Comparison of ENCODE assay signal across 15 cellular contexts in genomic region chr1:54477153-54477561, GRCh38.
DNase-seq lines count a peak whose midpoint lies in the region; ATAC-seq, FAIRE-seq and TF ChIP-seq lines count a peak whose summit lies in the region.
"Had no signal": no experiment of that assay in that cellular context is flagged by ENCODE, and none has a peak within 500 bp of the region (broad histone marks: within the 10 kb centered on the region; RNA-seq: fewer than 3 reads in every experiment).

No MANE protein-coding gene starts in this region.

- no peak for DNase-seq in stimulated activated naive CD8-positive, alpha-beta T cell treated with anti-CD3 and anti-CD28 coated beads, Interleukin-15, amount 100 ng/mL, for 72 hours
- no peak for DNase-seq in stimulated activated naive CD8-positive, alpha-beta T cell treated with anti-CD3 and anti-CD28 coated beads, Interleukin-15, Interleukin-2, amounts not matched to agents 100 U/mL and 50 U/mL, for 24 hours
- no peak for DNase-seq in SK-N-MC (ENCODE audit: low read depth, low spot score)
- no peak for DNase-seq in immature natural killer cell
- DNase-seq in HepG2 (ENCODE audit: low spot score) = no peak
- no peak for DNase-seq in NCI-H187 (lab: John Stamatoyannopoulos, UW)
- DNase-seq in NCI-H1417 (lab: John Stamatoyannopoulos, UW) = no peak
- no peak for DNase-seq in progenitor cell of endocrine pancreas (ENCODE audit: low spot score, unreplicated experiment)
- DNase-seq: activated CD4-positive, alpha-beta T cell treated with anti-CD3 and anti-CD28 coated beads, Interleukin-2, amount 10 ng/mL, durations not matched to agents 24 days and 14 days; central memory CD4-positive, alpha-beta T cell; gastrocnemius medialis; NCI-H1092 treated with DMSO at 0.1 percent for 48 hours; NCI-H226; OCI-M1; thyroid gland had no signal

- no peak for TF ChIP-seq RAD21 in HepG2 (CRISPR knock-in tag; IDR thresholded peaks at IDR 0.05)

- ATAC-seq in stimulated activated naive CD8-positive, alpha-beta T cell treated with anti-CD3 and anti-CD28 coated beads, Interleukin-15, amount 100 ng/mL, for 72 hours = peak; percentile 66
- no peak for ATAC-seq in stimulated activated naive CD8-positive, alpha-beta T cell treated with anti-CD3 and anti-CD28 coated beads, Interleukin-15, Interleukin-2, amounts not matched to agents 100 U/mL and 50 U/mL, for 24 hours
- no peak for ATAC-seq in HepG2
- ATAC-seq: gastrocnemius medialis had no signal

- H3K9me3 Mint-ChIP-seq in stimulated activated naive CD8-positive, alpha-beta T cell treated with anti-CD3 and anti-CD28 coated beads, Interleukin-15, amount 100 ng/mL, for 72 hours = no peaks in the 10 kb centered on the region
- H3K9me3 Mint-ChIP-seq in immature natural killer cell (no peaks in the 10 kb centered on the region), progenitor cell of endocrine pancreas (ENCODE audit: low read depth) (no peaks in the 10 kb centered on the region)
- H3K9me3 Mint-ChIP-seq: activated CD4-positive, alpha-beta T cell treated with anti-CD3 and anti-CD28 coated beads, Interleukin-2, amount 10 ng/mL, durations not matched to agents 24 days and 14 days had no signal

- H3K27ac Mint-ChIP-seq in stimulated activated naive CD8-positive, alpha-beta T cell treated with anti-CD3 and anti-CD28 coated beads, Interleukin-15, amount 100 ng/mL, for 72 hours = peak overlapping the region in 1 of 2 donors; percentile 1
- peak overlapping the region; percentile 83 to 99 (median 96) for H3K27ac Mint-ChIP-seq in immature natural killer cell
- H3K27ac Mint-ChIP-seq in progenitor cell of endocrine pancreas = no peak overlapping the region
- H3K27ac Mint-ChIP-seq: activated CD4-positive, alpha-beta T cell treated with anti-CD3 and anti-CD28 coated beads, Interleukin-2, amount 10 ng/mL, durations not matched to agents 24 days and 14 days had no signal

- no peaks in the 10 kb centered on the region for H3K79me2 ChIP-seq in HepG2 (ENCODE audit: insufficient read depth, low read length)

- peaks cover 9% of the 10 kb centered on the region for H3K27me3 Mint-ChIP-seq in stimulated activated naive CD8-positive, alpha-beta T cell treated with anti-CD3 and anti-CD28 coated beads, Interleukin-15, amount 100 ng/mL, for 72 hours
- H3K27me3 Mint-ChIP-seq in immature natural killer cell (ENCODE audit: low read depth in 3 of 3) (peaks cover 8 to 27% (median 13%) of the 10 kb centered on the region in 3 donors), progenitor cell of endocrine pancreas (peaks cover 6% of the 10 kb centered on the region)

- no peak overlapping the region for H3K4me3 ChIP-seq in SK-N-MC
- no peak overlapping the region for H3K4me3 ChIP-seq in HepG2 (replicated peaks in 1 of 3; ENCODE audit: insufficient read depth in 1 of 3, low read depth in 2 of 3, low read length in 3 of 3)
- H3K4me3 ChIP-seq: gastrocnemius medialis, thyroid gland had no signal

- no peak for TF ChIP-seq EP300 in HepG2 (IDR thresholded peaks at IDR 0.05; ENCODE audit: low read depth in 2 of 2, low read length in 2 of 2)
- no peak for TF ChIP-seq EP300 in HepG2 (CRISPR knock-in tag; IDR thresholded peaks at IDR 0.05; ENCODE audit: borderline replicate concordance)

- no peak for TF ChIP-seq POLR2A in HepG2 (IDR thresholded peaks at IDR 0.05; ENCODE audit: insufficient read depth in 1 of 2, low read depth in 2 of 2, low read length in 2 of 2)

- BruUV-seq in HepG2 (replicated peaks; lab: Mats Ljungman, UMichigan) = no TSS peak

- no peak overlapping the region for H3K4me3 Mint-ChIP-seq in stimulated activated naive CD8-positive, alpha-beta T cell treated with anti-CD3 and anti-CD28 coated beads, Interleukin-15, amount 100 ng/mL, for 72 hours
- peak overlapping the region; percentile 46 to 95 (median 62) for H3K4me3 Mint-ChIP-seq in immature natural killer cell
- H3K4me3 Mint-ChIP-seq in progenitor cell of endocrine pancreas (ENCODE audit: low read depth) = no peak overlapping the region
- H3K4me3 Mint-ChIP-seq: activated CD4-positive, alpha-beta T cell treated with anti-CD3 and anti-CD28 coated beads, Interleukin-2, amount 10 ng/mL, durations not matched to agents 24 days and 14 days had no signal

- TF ChIP-seq CTCF in HepG2 (CRISPR knock-in tag; IDR thresholded peaks at IDR 0.05) = no peak
- TF ChIP-seq CTCF in progenitor cell of endocrine pancreas (IDR thresholded peaks at IDR 0.05; ENCODE audit: unreplicated experiment) = no peak

- H3K9ac ChIP-seq in SK-N-MC (ENCODE audit: insufficient read length) (no peak overlapping the region), HepG2 (ENCODE audit: insufficient read depth, low read depth, low read length) (no peak overlapping the region)

- CTCF ChIA-PET in HepG2 (lab: Yijun Ruan, JAX; ENCODE audit: low intra/inter-chr PET ratio, low total read pairs) = no interaction called here

- WGBS in HepG2 (ENCODE audit: low lambda C conversion rate) = 4% methylated on average over 6 of the region's 6 CpGs

- in situ Hi-C loops in HepG2 (cut with HindIII; ENCODE audit: extremely low pct_ligation_motif_present, low pct_unique_long_range_greater_than_20kb) = no loop called here

- H3K9me3 ChIP-seq in SK-N-MC (ENCODE audit: low read depth, low read length) (no peaks in the 10 kb centered on the region), HepG2 (ENCODE audit: low read length) (no peaks in the 10 kb centered on the region)
- H3K9me3 ChIP-seq: gastrocnemius medialis, thyroid gland had no signal

- POLR2A ChIA-PET in HepG2 (lab: Yijun Ruan, JAX) = no interaction called here

- peaks cover 3 to 46% of the 10 kb centered on the region in 2 experiments; a peak in 4 of 5 replicates for H3K27me3 ChIP-seq in HepG2 (ENCODE audit: control insufficient read depth in 1 of 2, insufficient read depth in 2 of 2, low read length in 2 of 2)
- H3K27me3 ChIP-seq: gastrocnemius medialis, thyroid gland had no signal

- no peaks in the 10 kb centered on the region for H4K20me1 ChIP-seq in HepG2 (ENCODE audit: insufficient read depth, low read length)

- no peaks in the 10 kb centered on the region for H3K36me3 Mint-ChIP-seq in immature natural killer cell
- H3K36me3 Mint-ChIP-seq in progenitor cell of endocrine pancreas (ENCODE audit: insufficient read depth) = no peaks in the 10 kb centered on the region

- FAIRE-seq in HepG2 (lab: Jason Lieb, UNC) = no peak

- no peak overlapping the region for H2AFZ ChIP-seq in HepG2 (ENCODE audit: low read length)

- intact Hi-C loops in HepG2 (cut with micrococcal nuclease; ENCODE audit: unreplicated experiment) = no loop called here

- H3K36me3 ChIP-seq in SK-N-MC (ENCODE audit: insufficient read depth, low read length) (no peaks in the 10 kb centered on the region), HepG2 (replicated peaks in 1 of 2; ENCODE audit: control insufficient read depth in 1 of 2, insufficient read depth in 2 of 2, low read length in 2 of 2) (no peaks in the 10 kb centered on the region)
- H3K36me3 ChIP-seq: gastrocnemius medialis, thyroid gland had no signal

- H3K4me2 ChIP-seq in HepG2 (ENCODE audit: low read depth, low read length) = no peak overlapping the region

- H3K27ac ChIP-seq in SK-N-MC = peak overlapping the region; percentile 65; the same call in 1 of the 2 replicates
- H3K27ac ChIP-seq in HepG2 (ENCODE audit: extremely low read length, insufficient read depth, low read length) = no peak overlapping the region
- H3K27ac ChIP-seq: gastrocnemius medialis, thyroid gland had no signal

- peaks cover 77% of the 10 kb centered on the region for H3K4me1 Mint-ChIP-seq in stimulated activated naive CD8-positive, alpha-beta T cell treated with anti-CD3 and anti-CD28 coated beads, Interleukin-15, amount 100 ng/mL, for 72 hours
- peaks cover 84 to 85% of the 10 kb centered on the region in 2 donors for H3K4me1 Mint-ChIP-seq in immature natural killer cell
- H3K4me1 Mint-ChIP-seq in progenitor cell of endocrine pancreas (ENCODE audit: low read depth) = peaks cover 28% of the 10 kb centered on the region

- peaks cover 27% of the 10 kb centered on the region for H3K4me1 ChIP-seq in HepG2 (ENCODE audit: insufficient read depth, low read length)

TF ChIP-seq in HepG2, 621 proteins besides CTCF, POLR2A, EP300 and RAD21:
- TF ChIP-seq ZNF33B (CRISPR knock-in tag; IDR thresholded peaks at IDR 0.05) (no peak), MNT (IDR thresholded peaks at IDR 0.05) (no peak), ETS1 (CRISPR knock-in tag; IDR thresholded peaks at IDR 0.05) (no peak), SRY (CRISPR knock-in tag; IDR thresholded peaks at IDR 0.05) (no peak), ZNF652 (CRISPR knock-in tag; IDR thresholded peaks at IDR 0.05; ENCODE audit: borderline replicate concordance, low read depth) (no peak)

Comparison
In these comparisons a context has a peak if more than half of its experiments do, and no peak if none do; other contexts are left out.
1. H3K4me3 Mint-ChIP-seq: peak in immature natural killer cell (5 of 5); none in stimulated activated naive CD8-positive, alpha-beta T cell treated with anti-CD3 and anti-CD28 coated beads, Interleukin-15, amount 100 ng/mL, for 72 hours (0 of 2) and progenitor cell of endocrine pancreas (single experiment).